In the genomic region with DNA sequence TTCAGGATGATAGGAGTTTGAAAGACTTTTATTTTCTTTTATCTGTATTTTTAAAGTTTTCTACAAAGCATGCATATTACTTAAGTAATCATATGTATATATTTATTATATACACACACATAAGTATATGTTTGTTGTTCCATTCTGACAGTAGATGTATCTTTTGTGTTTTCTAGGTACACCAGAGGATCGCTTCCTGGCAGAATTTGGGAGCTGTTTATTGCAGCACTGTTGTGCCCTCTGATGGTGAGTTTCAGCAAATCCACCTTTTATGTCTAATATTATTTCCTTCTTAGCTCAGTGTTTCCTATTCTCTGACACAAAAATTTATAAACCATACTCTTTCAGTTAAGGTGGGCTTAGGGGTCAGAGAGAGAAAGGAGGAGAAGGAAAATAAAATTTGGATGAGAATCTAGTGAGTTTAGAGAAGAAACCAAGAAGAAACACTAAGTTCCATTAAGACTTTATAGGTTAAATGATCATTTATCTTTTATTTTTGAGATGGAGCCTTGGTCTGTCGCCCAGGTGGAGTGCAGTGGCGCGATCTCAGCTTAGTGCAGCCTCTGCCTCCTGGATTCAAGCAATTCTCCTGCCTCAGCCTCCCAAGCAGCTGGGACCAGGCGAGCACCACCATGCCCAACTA, we compare ENCODE assay signal across 8 cellular contexts. TPM values are rescaled to one million over a fixed set of nuclear protein-coding genes. Genes with fewer than 3 reads are reported as not detected.
DNase-seq lines count a peak whose midpoint lies in the region; ATAC-seq and TF ChIP-seq lines count a peak whose summit lies in the region.

No MANE protein-coding gene starts in this region.

- no peak overlapping the region for H3K27ac ChIP-seq in SK-N-MC
- no peak overlapping the region for H3K27ac ChIP-seq in coronary artery
- no peak overlapping the region for H3K27ac ChIP-seq in left lung
- H3K27ac ChIP-seq in thoracic aorta, result no peak overlapping the region

- peak; percentile 4 for DNase-seq in activated CD4-positive, CD25-positive, alpha-beta regulatory T cell treated with anti-CD3 and anti-CD28 coated beads, Interleukin-2, amount 50 U/mL, for 16 hours (ENCODE audit: low read depth, low spot score)
- no peak for DNase-seq in activated CD4-positive, CD25-positive, alpha-beta regulatory T cell treated with anti-CD3 and anti-CD28 coated beads, Interleukin-2, amount 50 U/mL, for 72 hours
- DNase-seq in SK-N-MC (ENCODE audit: low read depth, low spot score) (peak; percentile 5), coronary artery (ENCODE audit: low spot score) (no peak), left lung (no peak), thoracic aorta (ENCODE audit: low spot score) (no peak)

- H3K9me3 ChIP-seq in Loucy (ENCODE audit: insufficient read depth, low read depth, low read length) (no peaks in the 10 kb centered on the region), SK-N-MC (ENCODE audit: low read depth, low read length) (no peaks in the 10 kb centered on the region), left lung (no peaks in the 10 kb centered on the region), thoracic aorta (no peaks in the 10 kb centered on the region)

- H4K20me1 ChIP-seq in Loucy (ENCODE audit: insufficient read depth, low read length, poor library complexity, severe bottlenecking), result no peaks in the 10 kb centered on the region

- H3K9me2 ChIP-seq in Loucy (replicated peaks; ENCODE audit: low read depth, low read length), result no peaks in the 10 kb centered on the region

- no peaks in the 10 kb centered on the region for H3F3A ChIP-seq in Loucy (ENCODE audit: low read depth)

- intact Hi-C loops in left lung (cut with DNase I), result loop anchor here in 1 of 2 donors (10.0 kb wide), 1 partner anchor 140 kb away; a partner anchor contains a TSS

- H3K4me1 ChIP-seq in Loucy (ENCODE audit: insufficient read depth, low read length, poor library complexity, severe bottlenecking), result peaks cover 4% of the 10 kb centered on the region
- peaks cover 0 to 24% of the 10 kb centered on the region in 2 donors for H3K4me1 ChIP-seq in left lung
- peaks cover 13 to 15% of the 10 kb centered on the region in 2 donors for H3K4me1 ChIP-seq in thoracic aorta (ENCODE audit: control insufficient read depth in 1 of 2, low read depth in 2 of 2)

- H3K4me3 ChIP-seq in Loucy (ENCODE audit: low read length, poor library complexity, severe bottlenecking) (no peak overlapping the region), SK-N-MC (no peak overlapping the region), coronary artery (no peak overlapping the region), left lung (no peak overlapping the region), thoracic aorta (no peak overlapping the region)

- no peaks in the 10 kb centered on the region for H3K79me2 ChIP-seq in Loucy (ENCODE audit: insufficient read depth, low read length)

- H3K36me3 ChIP-seq in Loucy (ENCODE audit: insufficient read depth, low read length) (peaks cover 5% of the 10 kb centered on the region; the same call in 1 of the 2 replicates), SK-N-MC (ENCODE audit: insufficient read depth, low read length) (no peaks in the 10 kb centered on the region), left lung (peaks cover 0 to 10% of the 10 kb centered on the region in 2 donors), thoracic aorta (no peaks in the 10 kb centered on the region)

- H3K27me3 ChIP-seq in Loucy (ENCODE audit: insufficient read depth, low read length, poor library complexity, severe bottlenecking), result no peaks in the 10 kb centered on the region
- H3K27me3 ChIP-seq in left lung, result no peaks in the 10 kb centered on the region
- no peaks in the 10 kb centered on the region for H3K27me3 ChIP-seq in thoracic aorta (replicated peaks; ENCODE audit: insufficient read depth)

- H2AFZ ChIP-seq in Loucy (ENCODE audit: low read length), result no peak overlapping the region

- H3K4me2 ChIP-seq in Loucy (ENCODE audit: low read depth, low read length, poor library complexity, severe bottlenecking), result no peak overlapping the region

- TF ChIP-seq CTCF in Loucy (conservative IDR thresholded peaks at IDR 0.05; ENCODE audit: low read length) (peak; percentile 78), coronary artery (IDR thresholded peaks at IDR 0.05) (peak; percentile 16), left lung (IDR thresholded peaks at IDR 0.05) (peak; percentile 34 to 40), thoracic aorta (IDR thresholded peaks at IDR 0.05) (peak; percentile 61)

- ATAC-seq in left lung, result peak; percentile 77
- ATAC-seq in thoracic aorta (ENCODE audit: insufficient number of reproducible peaks, low FRiP score, low read depth), result no peak
- ATAC-seq in HG02610 (IDR thresholded peaks at IDR 0.05; ENCODE audit: unreplicated experiment), result no peak

- H3K9ac ChIP-seq in Loucy (ENCODE audit: low read depth, low read length, poor library complexity, severe bottlenecking) (no peak overlapping the region), SK-N-MC (ENCODE audit: insufficient read length) (no peak overlapping the region)

RNA-seq across cellular contexts. Expression of a gene that starts 59.2 kb away (rescaled TPM):
- total RNA-seq in left lung, result under 1 TPM in 1 of 2 donors, not detected in 1; 0.21 TPM
- not detected for total RNA-seq in thoracic aorta

Comparison
In these comparisons a context has a peak if more than half of its experiments do, and no peak if none do; other contexts are left out.
1. DNase-seq: peak in activated CD4-positive, CD25-positive, alpha-beta regulatory T cell treated with anti-CD3 and anti-CD28 coated beads, Interleukin-2, amount 50 U/mL, for 16 hours (single experiment) and SK-N-MC (single experiment); none in activated CD4-positive, CD25-positive, alpha-beta regulatory T cell treated with anti-CD3 and anti-CD28 coated beads, Interleukin-2, amount 50 U/mL, for 72 hours (single experiment), coronary artery (single experiment), left lung (0 of 2) and thoracic aorta (single experiment).
2. CTCF ChIP-seq: peak in every context shown above with its lines; median percentile 78 in Loucy; 61 in thoracic aorta; 37 in left lung; 16 in coronary artery.